In the genomic region with DNA sequence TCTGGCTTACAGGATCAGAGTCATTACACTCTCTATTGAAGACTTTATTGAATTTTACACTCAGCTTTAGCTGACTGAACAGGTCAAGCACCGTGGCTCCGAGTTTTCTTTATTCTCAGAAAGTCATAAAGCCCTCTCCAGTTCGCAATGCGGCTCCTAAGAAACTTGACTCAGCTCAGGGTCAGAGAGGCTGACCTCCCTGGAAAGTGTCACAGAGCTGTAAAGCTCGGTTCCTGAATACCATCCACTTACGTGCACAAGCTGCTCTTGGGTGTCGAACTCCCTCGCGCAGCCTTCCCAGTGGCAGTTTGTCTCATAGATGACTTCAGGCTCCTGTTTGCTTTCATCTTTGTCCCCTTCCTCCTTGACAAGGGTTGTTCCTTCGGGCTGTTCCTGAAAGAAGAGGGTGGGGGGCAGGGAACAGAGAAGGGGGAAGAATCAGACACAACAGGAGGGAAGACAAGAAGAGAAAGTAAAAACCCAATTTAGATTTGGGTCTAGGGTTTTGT, we compare ENCODE assay signal across 20 cellular contexts.
A peak's percentile ranks its signal among the peaks of the same experiment; 100 is the strongest.
DNase-seq lines count a peak whose midpoint lies in the region; ATAC-seq and TF ChIP-seq lines count a peak whose summit lies in the region.
"Had no signal": no experiment of that assay in that cellular context is flagged by ENCODE, and none has a peak within 500 bp of the region (broad histone marks: within the 10 kb centered on the region; RNA-seq: fewer than 3 reads in every experiment).

No MANE protein-coding gene starts in this region.

- no peaks in the 10 kb centered on the region for H3K9me3 Mint-ChIP-seq in H9
- no peaks in the 10 kb centered on the region for H3K9me3 Mint-ChIP-seq in nephron

- no peak overlapping the region for H2BK5ac ChIP-seq in H9 (ENCODE audit: insufficient read length, low read length)

- H3K27ac Mint-ChIP-seq in H9 = peak overlapping the region; percentile 36 to 67 (median 50); a peak in 3 of 7 replicates
- peak overlapping the region; percentile 17 to 81 (median 37) for H3K27ac Mint-ChIP-seq in nephron

- H3K4me3 Mint-ChIP-seq in H9 (no peak overlapping the region), nephron (no peak overlapping the region)

- no peak overlapping the region for H3K9ac ChIP-seq in H9 (ENCODE audit: extremely low read depth, insufficient read length, low read length)
- no peak overlapping the region for H3K9ac ChIP-seq in rectal smooth muscle tissue (ENCODE audit: low read length)
- H3K9ac ChIP-seq: KMS-11 had no signal

- no peak for ATAC-seq in HG02763 (IDR thresholded peaks at IDR 0.05; ENCODE audit: unreplicated experiment)

- H3K27me3 ChIP-seq in H9 (ENCODE audit: insufficient read depth, low read length) (no peaks in the 10 kb centered on the region), rectal smooth muscle tissue (ENCODE audit: control insufficient read depth, insufficient read depth, low read length) (no peaks in the 10 kb centered on the region)
- H3K27me3 ChIP-seq in effector memory CD4-positive, alpha-beta T cell (replicated peaks; ENCODE audit: control insufficient read depth, insufficient read depth, low read length, poor library complexity, severe bottlenecking) = no peaks in the 10 kb centered on the region
- H3K27me3 ChIP-seq: SJCRH30 had no signal

- H3K18ac ChIP-seq in H9 (ENCODE audit: insufficient read length, low read depth, low read length) = no peak overlapping the region

- no peak overlapping the region for H3K56ac ChIP-seq in H9 (ENCODE audit: insufficient read length, low read depth, low read length)

- no peaks in the 10 kb centered on the region for H4K20me1 ChIP-seq in H9 (ENCODE audit: control insufficient read depth, insufficient read depth, insufficient read length)

- no peak overlapping the region for H2AK5ac ChIP-seq in H9 (ENCODE audit: insufficient read length, low read length)

- H3K27ac ChIP-seq in H9 (ENCODE audit: insufficient read length, low read depth, low read length) = no peak overlapping the region
- peak overlapping the region; percentile 42 for H3K27ac ChIP-seq in rectal smooth muscle tissue (ENCODE audit: low read depth, low read length)
- H3K27ac ChIP-seq in effector memory CD4-positive, alpha-beta T cell (ENCODE audit: insufficient read depth, low read length, poor library complexity, severe bottlenecking) = no peak overlapping the region
- H3K27ac ChIP-seq: C4-2B, KMS-11, SJCRH30 had no signal

- H2BK20ac ChIP-seq in H9 (ENCODE audit: low read depth, low read length, poor library complexity, severe bottlenecking) = no peak overlapping the region

- H3K36me3 Mint-ChIP-seq in H9 (ENCODE audit: insufficient read depth in 1 of 3, low read depth in 3 of 3) (peaks cover 9 to 37% (median 27%) of the 10 kb centered on the region in 3 experiments), nephron (ENCODE audit: low read depth) (peaks cover 64% of the 10 kb centered on the region)

- H3K14ac ChIP-seq in H9 (ENCODE audit: insufficient read depth, low read length) = no peak overlapping the region

- no peak overlapping the region for H4K8ac ChIP-seq in H9 (replicated peaks; ENCODE audit: insufficient read length, low read depth, low read length)

- no CpG with 5 or more reads among the region's 10 CpGs for WGBS in H9 (ENCODE audit: extremely low coverage, insufficient read length, low lambda C conversion rate)

- H3K79me1 ChIP-seq in H9 (ENCODE audit: insufficient read depth, low read depth, low read length, poor library complexity, severe bottlenecking) = no peaks in the 10 kb centered on the region

- peaks cover 7% of the 10 kb centered on the region for H3K36me3 ChIP-seq in rectal smooth muscle tissue (ENCODE audit: control insufficient read depth, insufficient read depth, low read length)
- H3K36me3 ChIP-seq in effector memory CD4-positive, alpha-beta T cell (ENCODE audit: control insufficient read depth, insufficient read depth, low read length) = no peaks in the 10 kb centered on the region

- no peak overlapping the region for H4K91ac ChIP-seq in H9 (ENCODE audit: insufficient read length, low read depth, low read length)

- no peak overlapping the region for H3K4me2 ChIP-seq in H9 (ENCODE audit: insufficient read depth, insufficient read length, low read length)
- H3K4me2 ChIP-seq: KMS-11 had no signal

- no peaks in the 10 kb centered on the region for H3K9me3 ChIP-seq in H9 (ENCODE audit: control insufficient read depth, low read depth, low read length)
- no peaks in the 10 kb centered on the region for H3K9me3 ChIP-seq in effector memory CD4-positive, alpha-beta T cell (ENCODE audit: control insufficient read depth, low read length)
- H3K9me3 ChIP-seq: HAP-1, SJCRH30 had no signal

- no peak for TF ChIP-seq CTCF in H9 (conservative IDR thresholded peaks at IDR 0.05)
- TF ChIP-seq CTCF in fibroblast of mammary gland (conservative IDR thresholded peaks at IDR 0.05; ENCODE audit: control insufficient read depth, insufficient read depth, low read depth, low read length) = no peak
- TF ChIP-seq CTCF in nephron (IDR thresholded peaks at IDR 0.05; ENCODE audit: unreplicated experiment in 3 of 3) = no peak

- H3K27me3 Mint-ChIP-seq in H9 (ENCODE audit: low read depth) (no peaks in the 10 kb centered on the region), nephron (ENCODE audit: low read depth) (no peaks in the 10 kb centered on the region)

- no peak overlapping the region for H4K5ac ChIP-seq in H9 (ENCODE audit: insufficient read length, low read depth, low read length)

- no peak overlapping the region for H3K23ac ChIP-seq in H9 (ENCODE audit: insufficient read length, low read depth, low read length)

- H3K23me2 ChIP-seq in H9 (ENCODE audit: insufficient read length, low read depth, low read length, poor library complexity, severe bottlenecking) = no peaks in the 10 kb centered on the region

- no peaks in the 10 kb centered on the region for H3K79me2 ChIP-seq in H9 (ENCODE audit: insufficient read depth, low read length)

- H3K4me3 ChIP-seq in fibroblast of mammary gland (ENCODE audit: control insufficient read depth, low read depth, low read length) = no peak overlapping the region
- H3K4me3 ChIP-seq in rectal smooth muscle tissue (ENCODE audit: low read length) = no peak overlapping the region
- H3K4me3 ChIP-seq in effector memory CD4-positive, alpha-beta T cell (ENCODE audit: insufficient read depth, low read depth, low read length, poor library complexity, severe bottlenecking) = no peak overlapping the region
- H3K4me3 ChIP-seq: HAP-1, SJCRH30 had no signal

- no peak overlapping the region for H2BK15ac ChIP-seq in H9 (ENCODE audit: low read depth, low read length)

- H3K4me1 ChIP-seq in H9 (ENCODE audit: insufficient read depth, low read length) (peaks cover 5% of the 10 kb centered on the region; the same call in 1 of the 2 replicates), rectal smooth muscle tissue (ENCODE audit: control insufficient read depth, insufficient read depth, low read length) (peaks cover 9% of the 10 kb centered on the region)
- H3K4me1 ChIP-seq in effector memory CD4-positive, alpha-beta T cell (ENCODE audit: control insufficient read depth, insufficient read depth, low read length, poor library complexity, severe bottlenecking) = no peaks in the 10 kb centered on the region
- H3K4me1 ChIP-seq: SJCRH30 had no signal

- no peak overlapping the region for H2BK12ac ChIP-seq in H9 (ENCODE audit: insufficient read length, low read depth, low read length)

- H3K4me1 Mint-ChIP-seq in H9 (peaks cover 49 to 50% of the 10 kb centered on the region in 2 experiments), nephron (peaks cover 55% of the 10 kb centered on the region)

- H3K4ac ChIP-seq in H9 (ENCODE audit: low read depth, low read length) = no peak overlapping the region

- DNase-seq in H9 (no peak), fibroblast of mammary gland (ENCODE audit: low read depth) (peak; percentile 5), NCI-H187 treated with DMSO at 0.1 percent for 48 hours (lab: John Stamatoyannopoulos, UW) (no peak), NCI-H510A treated with DMSO at 0.1 percent for 48 hours (lab: John Stamatoyannopoulos, UW) (no peak)
- DNase-seq in effector memory CD4-positive, alpha-beta T cell = no peak
- DNase-seq: GDM1, MV-4-11, NCI-H1105 treated with DMSO at 0.1 percent for 48 hours, NCI-H2081 treated with DMSO at 0.1 percent for 48 hours, NCI-H2171 treated with DMSO at 0.1 percent for 48 hours, NCI-H446, NCI-H526 treated with DMSO at 0.1 percent for 48 hours, OCI-M1, SJCRH30 had no signal

- H3T11ph ChIP-seq in H9 (ENCODE audit: low read length) = no peak overlapping the region

- no peak overlapping the region for H2BK120ac ChIP-seq in H9 (ENCODE audit: low read depth, low read length, poor library complexity, severe bottlenecking)

- H2AFZ ChIP-seq in H9 (ENCODE audit: low read length) = no peak overlapping the region
